ENCODE assay signal across 13 cellular contexts in genomic region chr19:57269515-57270250, GRCh38. TPM values are rescaled to one million over a fixed set of nuclear protein-coding genes. Genes with fewer than 3 reads are reported as not detected.
DNase-seq lines count a peak whose midpoint lies in the region; ATAC-seq and TF ChIP-seq lines count a peak whose summit lies in the region.
"Had no signal": no experiment of that assay in that cellular context is flagged by ENCODE, and none has a peak within 500 bp of the region (broad histone marks: within the 10 kb centered on the region; RNA-seq: fewer than 3 reads in every experiment).

No MANE protein-coding gene starts in this region.

- peaks cover 16% of the 10 kb centered on the region for H3K9me3 Mint-ChIP-seq in activated naive CD4-positive, alpha-beta T cell treated with anti-CD3 and anti-CD28 coated beads, Interleukin-2, amount 50 U/mL, for 24 hours
- peaks cover 45% of the 10 kb centered on the region for H3K9me3 Mint-ChIP-seq in activated naive CD4-positive, alpha-beta T cell treated with anti-CD3 and anti-CD28 coated beads, Interleukin-2, amount 10 ng/mL, durations not matched to agents 7 days and 5 days

- no peak overlapping the region for H3K4me3 ChIP-seq in epithelial cell of esophagus (ENCODE audit: low read length)
- H3K4me3 ChIP-seq: right lobe of liver, suprapubic skin had no signal

- no peak overlapping the region for H3K27ac Mint-ChIP-seq in activated naive CD4-positive, alpha-beta T cell treated with anti-CD3 and anti-CD28 coated beads, Interleukin-2, amount 50 U/mL, for 24 hours
- no peak overlapping the region for H3K27ac Mint-ChIP-seq in activated naive CD4-positive, alpha-beta T cell treated with anti-CD3 and anti-CD28 coated beads, Interleukin-2, amount 10 ng/mL, durations not matched to agents 7 days and 5 days
- H3K27ac Mint-ChIP-seq: CD4-positive, CD25-positive, alpha-beta regulatory T cell had no signal

- peaks cover 37% of the 10 kb centered on the region for H3K36me3 Mint-ChIP-seq in activated naive CD4-positive, alpha-beta T cell treated with anti-CD3 and anti-CD28 coated beads, Interleukin-2, amount 50 U/mL, for 24 hours
- H3K36me3 Mint-ChIP-seq in activated naive CD4-positive, alpha-beta T cell treated with anti-CD3 and anti-CD28 coated beads, Interleukin-2, amount 10 ng/mL, durations not matched to agents 7 days and 5 days = peaks cover 14% of the 10 kb centered on the region

- TF ChIP-seq CTCF in epithelial cell of esophagus (IDR thresholded peaks at IDR 0.05; ENCODE audit: insufficient read depth, low read depth, low read length, missing control alignments) = no peak

- ATAC-seq in stimulated activated naive CD8-positive, alpha-beta T cell treated with anti-CD3 and anti-CD28 coated beads, Interleukin-15, Interleukin-2, amounts not matched to agents 100 U/mL and 50 U/mL, for 24 hours = peak; percentile 75
- ATAC-seq in GM19328 (IDR thresholded peaks at IDR 0.05; ENCODE audit: unreplicated experiment) = no peak
- ATAC-seq: right lobe of liver had no signal

- H3K4me1 Mint-ChIP-seq in activated naive CD4-positive, alpha-beta T cell treated with anti-CD3 and anti-CD28 coated beads, Interleukin-2, amount 50 U/mL, for 24 hours = peaks cover 8% of the 10 kb centered on the region
- no peaks in the 10 kb centered on the region for H3K4me1 Mint-ChIP-seq in activated naive CD4-positive, alpha-beta T cell treated with anti-CD3 and anti-CD28 coated beads, Interleukin-2, amount 10 ng/mL, durations not matched to agents 7 days and 5 days

- CTCF ChIA-PET in activated naive CD4-positive, alpha-beta T cell treated with anti-CD3 and anti-CD28 coated beads, Interleukin-2, amount 10 ng/mL, durations not matched to agents 7 days and 5 days (lab: Charles Lee) = no interaction called here

- H3K27me3 Mint-ChIP-seq in activated naive CD4-positive, alpha-beta T cell treated with anti-CD3 and anti-CD28 coated beads, Interleukin-2, amount 50 U/mL, for 24 hours = no peaks in the 10 kb centered on the region
- H3K27me3 Mint-ChIP-seq in activated naive CD4-positive, alpha-beta T cell treated with anti-CD3 and anti-CD28 coated beads, Interleukin-2, amount 10 ng/mL, durations not matched to agents 7 days and 5 days = no peaks in the 10 kb centered on the region
- H3K27me3 Mint-ChIP-seq: CD4-positive, CD25-positive, alpha-beta regulatory T cell had no signal

- no peak for DNase-seq in activated naive CD4-positive, alpha-beta T cell treated with anti-CD3 and anti-CD28 coated beads, Interleukin-2, amount 10 ng/mL, durations not matched to agents 7 days and 5 days
- DNase-seq in M059J (ENCODE audit: low read depth) (peak; percentile 94), epithelial cell of esophagus (ENCODE audit: low read depth) (peak; percentile 89), NCI-H2171 treated with DMSO at 0.1 percent for 48 hours (lab: John Stamatoyannopoulos, UW) (no peak)
- DNase-seq in stimulated activated naive CD8-positive, alpha-beta T cell treated with anti-CD3 and anti-CD28 coated beads, Interleukin-15, Interleukin-2, amounts not matched to agents 100 U/mL and 50 U/mL, for 24 hours = no peak
- DNase-seq in central memory CD4-positive, alpha-beta T cell = no peak
- DNase-seq: activated gamma-delta T cell treated with Interleukin-2 at 50 U/mL for 16 hours; CD4-positive, CD25-positive, alpha-beta regulatory T cell; right lobe of liver; SHP77 had no signal

- H3K4me3 Mint-ChIP-seq in activated naive CD4-positive, alpha-beta T cell treated with anti-CD3 and anti-CD28 coated beads, Interleukin-2, amount 50 U/mL, for 24 hours = peak overlapping the region; percentile 16
- H3K4me3 Mint-ChIP-seq in activated naive CD4-positive, alpha-beta T cell treated with anti-CD3 and anti-CD28 coated beads, Interleukin-2, amount 10 ng/mL, durations not matched to agents 7 days and 5 days = no peak overlapping the region
- H3K4me3 Mint-ChIP-seq: CD4-positive, CD25-positive, alpha-beta regulatory T cell had no signal

RNA-seq across cellular contexts. Expression of gene ZNF460, which starts 10.6 kb away (rescaled TPM):
- 27.9 and 36.7 TPM in 2 replicates for total RNA-seq in M059J (2014; rRNA removed; shearing (Covaris generic))

RNA-seq across cellular contexts. Expression of gene ZNF805, which starts 29.3 kb away (rescaled TPM):
- total RNA-seq in M059J (2014; rRNA removed; shearing (Covaris generic)) = 8.5 and 13.3 TPM in 2 replicates

RNA-seq across cellular contexts. Expression of gene AURKC, which starts 38.9 kb away (rescaled TPM):
- total RNA-seq in M059J (2014; rRNA removed; shearing (Covaris generic)) = 0.25 and 0.47 TPM in 2 replicates

RNA-seq across cellular contexts. Expression of gene ZNF543, which starts 50.6 kb away (rescaled TPM):
- 7.5 and 8.4 TPM in 2 replicates for total RNA-seq in M059J (2014; rRNA removed; shearing (Covaris generic))

Comparison
In these comparisons a context has a peak if more than half of its experiments do, and no peak if none do; other contexts are left out.
1. DNase-seq: peak in M059J (single experiment) and epithelial cell of esophagus (single experiment); none in activated naive CD4-positive, alpha-beta T cell treated with anti-CD3 and anti-CD28 coated beads, Interleukin-2, amount 10 ng/mL, durations not matched to agents 7 days and 5 days (single experiment), stimulated activated naive CD8-positive, alpha-beta T cell treated with anti-CD3 and anti-CD28 coated beads, Interleukin-15, Interleukin-2, amounts not matched to agents 100 U/mL and 50 U/mL, for 24 hours (single experiment), NCI-H2171 treated with DMSO at 0.1 percent for 48 hours (single experiment) and central memory CD4-positive, alpha-beta T cell (single experiment).